9 cellular contexts compared by ENCODE assay signal in the genomic region with DNA sequence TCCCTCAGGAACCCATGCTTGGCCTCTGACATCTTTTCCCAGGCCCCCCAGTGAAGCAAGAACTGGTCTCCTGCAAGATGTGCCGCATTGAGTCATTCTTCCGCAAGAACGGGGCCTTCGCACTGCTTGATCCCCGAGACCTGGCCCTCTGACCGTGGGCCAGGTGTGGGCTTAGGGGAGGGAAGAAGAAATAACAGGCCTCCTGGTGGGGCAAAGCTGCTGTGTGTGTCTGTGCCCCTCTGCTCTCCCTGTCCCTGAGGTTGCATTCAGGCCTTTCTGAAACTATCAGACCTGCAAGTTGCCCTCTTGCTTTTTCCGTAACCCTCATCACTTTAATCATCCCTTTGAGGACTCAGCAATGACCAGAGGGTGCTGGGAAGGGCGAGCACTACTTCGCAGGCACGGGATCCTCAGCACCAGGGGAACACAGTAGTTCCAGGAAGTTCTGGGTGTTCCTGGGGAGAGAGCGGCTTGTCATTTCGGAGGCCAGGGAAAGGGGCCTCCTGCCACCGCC.
DNase-seq lines count a peak whose midpoint lies in the region; ATAC-seq lines count a peak whose summit lies in the region.
"Had no signal": no experiment of that assay in that cellular context is flagged by ENCODE, and none has a peak within 500 bp of the region (broad histone marks: within the 10 kb centered on the region; RNA-seq: fewer than 3 reads in every experiment).

No MANE protein-coding gene starts in this region.

- no peak overlapping the region for H3K27ac Mint-ChIP-seq in stimulated activated naive CD8-positive, alpha-beta T cell treated with anti-CD3 and anti-CD28 coated beads, Interleukin-15, Interleukin-2, amounts not matched to agents 100 ng/mL and 50 ng/mL, for 24 hours
- no peak overlapping the region for H3K27ac Mint-ChIP-seq in central memory CD8-positive, alpha-beta T cell (ENCODE audit: low read depth)

- H3K27me3 ChIP-seq in mucosa of rectum (ENCODE audit: control insufficient read depth in 2 of 2, insufficient read depth in 2 of 2, low read length in 2 of 2) = no peaks in the 10 kb centered on the region

- H3K4me3 ChIP-seq in mucosa of rectum (ENCODE audit: low read length in 2 of 2) = peak overlapping the region; percentile 52 to 66

- H3K27me3 Mint-ChIP-seq in stimulated activated naive CD8-positive, alpha-beta T cell treated with anti-CD3 and anti-CD28 coated beads, Interleukin-15, Interleukin-2, amounts not matched to agents 100 ng/mL and 50 ng/mL, for 24 hours = peaks cover 5% of the 10 kb centered on the region
- H3K27me3 Mint-ChIP-seq in central memory CD8-positive, alpha-beta T cell = no peaks in the 10 kb centered on the region

- DNase-seq in stimulated activated naive CD8-positive, alpha-beta T cell treated with anti-CD3 and anti-CD28 coated beads, Interleukin-15, Interleukin-2, amounts not matched to agents 100 U/mL and 50 U/mL, for 24 hours = no peak
- no peak for DNase-seq in central memory CD8-positive, alpha-beta T cell (ENCODE audit: low spot score in 2 of 2)
- no peak for DNase-seq in GM03348 (ENCODE audit: low spot score)
- DNase-seq in NCI-H2029 (lab: John Stamatoyannopoulos, UW) = no peak
- no peak for DNase-seq in kidney glomerular epithelial cell (lab: John Stamatoyannopoulos, UW)
- DNase-seq in NCI-H526 (lab: John Stamatoyannopoulos, UW) = no peak
- DNase-seq: SW 1271 had no signal

- H3K9ac ChIP-seq in mucosa of rectum (ENCODE audit: low read depth in 1 of 2, low read length in 2 of 2) = peak overlapping the region; percentile 24 to 67

- peaks cover 10 to 18% of the 10 kb centered on the region in 2 donors for H3K36me3 ChIP-seq in mucosa of rectum (ENCODE audit: control insufficient read depth in 2 of 2, insufficient read depth in 2 of 2, low read length in 2 of 2)

- peaks cover 12% of the 10 kb centered on the region for H3K36me3 Mint-ChIP-seq in stimulated activated naive CD8-positive, alpha-beta T cell treated with anti-CD3 and anti-CD28 coated beads, Interleukin-15, Interleukin-2, amounts not matched to agents 100 ng/mL and 50 ng/mL, for 24 hours (ENCODE audit: low read depth)
- H3K36me3 Mint-ChIP-seq in central memory CD8-positive, alpha-beta T cell (ENCODE audit: insufficient read depth) = peaks cover 5% of the 10 kb centered on the region

- H3K4me1 Mint-ChIP-seq in stimulated activated naive CD8-positive, alpha-beta T cell treated with anti-CD3 and anti-CD28 coated beads, Interleukin-15, Interleukin-2, amounts not matched to agents 100 ng/mL and 50 ng/mL, for 24 hours (ENCODE audit: low read depth) = peaks cover 19% of the 10 kb centered on the region
- peaks cover 26% of the 10 kb centered on the region for H3K4me1 Mint-ChIP-seq in central memory CD8-positive, alpha-beta T cell

- H3K9me3 ChIP-seq in mucosa of rectum (ENCODE audit: control insufficient read depth in 2 of 2, low read length in 2 of 2) = no peaks in the 10 kb centered on the region

- peaks cover 10 to 14% of the 10 kb centered on the region in 2 donors for H3K4me1 ChIP-seq in mucosa of rectum (ENCODE audit: control insufficient read depth in 2 of 2, insufficient read depth in 2 of 2, low read length in 2 of 2)

- no peak for ATAC-seq in stimulated activated naive CD8-positive, alpha-beta T cell treated with anti-CD3 and anti-CD28 coated beads, Interleukin-15, Interleukin-2, amounts not matched to agents 100 U/mL and 50 U/mL, for 24 hours
- no peak for ATAC-seq in central memory CD8-positive, alpha-beta T cell (replicated peaks; ENCODE audit: extremely low read depth, poor library complexity, severe bottlenecking)

- peak overlapping the region; percentile 58 for H3K4me3 Mint-ChIP-seq in stimulated activated naive CD8-positive, alpha-beta T cell treated with anti-CD3 and anti-CD28 coated beads, Interleukin-15, Interleukin-2, amounts not matched to agents 100 ng/mL and 50 ng/mL, for 24 hours
- peak overlapping the region; percentile 69 for H3K4me3 Mint-ChIP-seq in central memory CD8-positive, alpha-beta T cell

- H3K27ac ChIP-seq in mucosa of rectum (ENCODE audit: low read depth in 2 of 2, low read length in 2 of 2) = peak overlapping the region; percentile 48 to 59

- H3K9me3 Mint-ChIP-seq in stimulated activated naive CD8-positive, alpha-beta T cell treated with anti-CD3 and anti-CD28 coated beads, Interleukin-15, Interleukin-2, amounts not matched to agents 100 ng/mL and 50 ng/mL, for 24 hours = no peaks in the 10 kb centered on the region
- H3K9me3 Mint-ChIP-seq in central memory CD8-positive, alpha-beta T cell = no peaks in the 10 kb centered on the region
